10 cellular contexts compared by ENCODE assay signal in genomic region chr17:61410100-61410551, GRCh38. TPM values are rescaled to one million over a fixed set of nuclear protein-coding genes. Genes with fewer than 3 reads are reported as not detected.
A peak's percentile ranks its signal among the peaks of the same experiment; 100 is the strongest.
DNase-seq lines count a peak whose midpoint lies in the region; ATAC-seq and TF ChIP-seq lines count a peak whose summit lies in the region.
"Had no signal": no experiment of that assay in that cellular context is flagged by ENCODE, and none has a peak within 500 bp of the region (broad histone marks: within the 10 kb centered on the region; RNA-seq: fewer than 3 reads in every experiment).

No MANE protein-coding gene starts in this region.

- no peaks in the 10 kb centered on the region for H3K9me3 Mint-ChIP-seq in activated naive CD4-positive, alpha-beta T cell treated with anti-CD3 and anti-CD28 coated beads, Interleukin-2, amount 50 U/mL, for 24 hours
- H3K9me3 Mint-ChIP-seq in brain: peaks cover 0 to 5% (median 0%) of the 10 kb centered on the region in 5 experiments

- H3K27me3 Mint-ChIP-seq in activated naive CD4-positive, alpha-beta T cell treated with anti-CD3 and anti-CD28 coated beads, Interleukin-2, amount 50 U/mL, for 24 hours: peaks cover 33% of the 10 kb centered on the region
- peaks cover 77% of the 10 kb centered on the region for H3K27me3 Mint-ChIP-seq in brain

- H3K36me3 Mint-ChIP-seq in activated naive CD4-positive, alpha-beta T cell treated with anti-CD3 and anti-CD28 coated beads, Interleukin-2, amount 50 U/mL, for 24 hours: no peaks in the 10 kb centered on the region
- no peaks in the 10 kb centered on the region for H3K36me3 Mint-ChIP-seq in brain

- peak in 1 of 2 experiments; percentile 7 for TF ChIP-seq CTCF in brain (conservative IDR thresholded peaks at IDR 0.05)
- no peak for TF ChIP-seq CTCF in lower lobe of right lung (IDR thresholded peaks at IDR 0.05)
- TF ChIP-seq CTCF in upper lobe of right lung (IDR thresholded peaks at IDR 0.05): no peak

- peaks cover 57% of the 10 kb centered on the region for H3K27me3 ChIP-seq in lower lobe of right lung (ENCODE audit: low read depth)
- H3K27me3 ChIP-seq in upper lobe of right lung: peaks cover 37% of the 10 kb centered on the region

- intact Hi-C loops in lower lobe of right lung (cut with DNase I) (no loop called here), upper lobe of right lung (cut with DNase I) (no loop called here)

- peaks cover 16% of the 10 kb centered on the region for H3K4me1 Mint-ChIP-seq in activated naive CD4-positive, alpha-beta T cell treated with anti-CD3 and anti-CD28 coated beads, Interleukin-2, amount 50 U/mL, for 24 hours
- H3K4me1 Mint-ChIP-seq in brain: peaks cover 20% of the 10 kb centered on the region

- no peak overlapping the region for H3K27ac Mint-ChIP-seq in activated naive CD4-positive, alpha-beta T cell treated with anti-CD3 and anti-CD28 coated beads, Interleukin-2, amount 50 U/mL, for 24 hours
- H3K27ac Mint-ChIP-seq in brain: peak overlapping the region in 2 of 5 experiments; percentile 18 to 49

- H3K4me1 ChIP-seq in lower lobe of right lung (peaks cover 40% of the 10 kb centered on the region), upper lobe of right lung (peaks cover 21% of the 10 kb centered on the region)

- no peaks in the 10 kb centered on the region for H3K9me3 ChIP-seq in lower lobe of right lung
- H3K9me3 ChIP-seq in upper lobe of right lung: no peaks in the 10 kb centered on the region
- H3K9me3 ChIP-seq: HAP-1 had no signal

- H3K4me3 ChIP-seq in lower lobe of right lung: peak overlapping the region; percentile 67
- H3K4me3 ChIP-seq in upper lobe of right lung: peak overlapping the region; percentile 73

- peaks cover 25% of the 10 kb centered on the region for H3K36me3 ChIP-seq in lower lobe of right lung
- peaks cover under 1% of the 10 kb centered on the region for H3K36me3 ChIP-seq in upper lobe of right lung
- H3K36me3 ChIP-seq: HAP-1 had no signal

- no peak for DNase-seq in activated naive CD4-positive, alpha-beta T cell (lab: John Stamatoyannopoulos, UW)
- DNase-seq in lower lobe of right lung (peak; percentile 45), upper lobe of right lung (peak; percentile 66)
- DNase-seq: NCI-H446 treated with DMSO at 0.1 percent for 48 hours had no signal

- peak overlapping the region; percentile 81 for H3K4me3 Mint-ChIP-seq in activated naive CD4-positive, alpha-beta T cell treated with anti-CD3 and anti-CD28 coated beads, Interleukin-2, amount 50 U/mL, for 24 hours
- peak overlapping the region; percentile 81 to 87 (median 83) for H3K4me3 Mint-ChIP-seq in brain

- no peak for ATAC-seq in lower lobe of right lung
- ATAC-seq in upper lobe of right lung: no peak
- no peak for ATAC-seq in HG02973 (IDR thresholded peaks at IDR 0.05; ENCODE audit: unreplicated experiment)
- no peak for ATAC-seq in HG02885 (IDR thresholded peaks at IDR 0.05; ENCODE audit: poor library complexity, unreplicated experiment)
- ATAC-seq in HG03045 (IDR thresholded peaks at IDR 0.05; ENCODE audit: unreplicated experiment): no peak

- H3K27ac ChIP-seq in lower lobe of right lung (peak overlapping the region; percentile 89), upper lobe of right lung (peak overlapping the region; percentile 90)

RNA-seq across cellular contexts. Expression of gene TBX2, which starts 10.5 kb away (rescaled TPM):
- 5.5 TPM for polyA plus RNA-seq in brain (ENCODE audit: insufficient read depth, low read depth, low replicate concordance)
- total RNA-seq in lower lobe of right lung (83.3 TPM), upper lobe of right lung (122 TPM)

RNA-seq across cellular contexts. Expression of gene TBX4, which starts 42.1 kb away (rescaled TPM):
- not detected for polyA plus RNA-seq in brain (ENCODE audit: insufficient read depth, low read depth, low replicate concordance)
- total RNA-seq in lower lobe of right lung: 22.3 TPM
- 28.6 TPM for total RNA-seq in upper lobe of right lung

Comparison
In these comparisons a context has a peak if more than half of its experiments do, and no peak if none do; other contexts are left out.
1. DNase-seq: peak in lower lobe of right lung (single experiment) and upper lobe of right lung (single experiment); none in activated naive CD4-positive, alpha-beta T cell (0 of 4).